In the genomic region with DNA sequence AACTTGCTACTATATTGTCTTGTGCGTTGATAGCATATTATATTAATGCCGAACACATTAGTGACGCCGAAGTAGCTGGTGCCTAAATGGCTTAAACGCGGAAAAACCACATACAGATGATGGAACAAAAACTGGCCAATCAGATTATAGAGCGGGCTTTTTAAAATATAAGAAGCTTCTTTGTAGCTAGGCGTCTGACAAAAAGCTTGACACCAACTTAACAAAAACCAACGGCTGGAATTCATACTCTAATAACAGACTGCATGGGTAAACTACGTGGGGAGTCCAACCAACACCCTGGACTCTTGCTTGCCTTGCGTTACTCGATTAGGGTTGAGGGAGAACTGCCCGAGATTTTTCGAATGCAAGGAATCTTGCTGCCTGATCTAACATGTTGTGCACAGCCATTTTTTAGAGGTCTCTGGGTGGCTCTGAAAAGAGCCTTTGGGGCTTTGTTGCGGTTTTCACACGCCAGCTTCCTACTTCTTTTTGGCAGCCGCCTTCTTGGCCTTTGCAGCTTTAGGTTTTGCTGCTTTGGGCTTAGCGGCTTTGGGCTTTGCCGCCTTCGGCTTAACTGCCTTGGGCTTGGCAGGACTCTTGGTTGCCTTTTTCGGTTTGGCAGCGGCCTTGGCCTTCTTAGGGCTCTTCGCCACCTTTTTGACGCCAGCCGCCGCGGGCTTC, we compare ENCODE assay signal across 8 cellular contexts. TPM values are rescaled to one million over a fixed set of nuclear protein-coding genes. Genes with fewer than 3 reads are reported as not detected.
DNase-seq lines count a peak whose midpoint lies in the region; ATAC-seq and TF ChIP-seq lines count a peak whose summit lies in the region.

No MANE protein-coding gene starts in this region.

- H3K9ac ChIP-seq in HUES48 (ENCODE audit: low read depth, low read length) (peak overlapping the region; percentile 100), iPS-18a (ENCODE audit: low read length) (peak overlapping the region; percentile 99)

- H3K27me3 ChIP-seq in HUES48 (ENCODE audit: control insufficient read depth, insufficient read depth, low read length) = no peaks in the 10 kb centered on the region
- no peaks in the 10 kb centered on the region for H3K27me3 ChIP-seq in iPS-18a (ENCODE audit: control insufficient read depth, insufficient read depth, low read length)
- H3K27me3 ChIP-seq in spleen (replicated peaks in 1 of 7) = peaks cover 0 to 8% (median 0%) of the 10 kb centered on the region in 7 donors

- H3K9me3 ChIP-seq in HUES48 (ENCODE audit: control insufficient read depth, insufficient read depth, low read length) (no peaks in the 10 kb centered on the region), iPS-18a (ENCODE audit: control insufficient read depth, low read depth, low read length) (no peaks in the 10 kb centered on the region), spleen (no peaks in the 10 kb centered on the region)

- TF ChIP-seq POLR2A in spleen (IDR thresholded peaks at IDR 0.05) = peak in 2 of 3 donors; percentile 7 to 24

- H3K4me3 ChIP-seq in HUES48 (ENCODE audit: low read depth, low read length) (peak overlapping the region; percentile 68), astrocyte of the spinal cord (ENCODE audit: low read depth, low read length) (peak overlapping the region; percentile 74), iPS-18a (ENCODE audit: low read length) (peak overlapping the region; percentile 90), spleen (peak overlapping the region; percentile 43 to 75 (median 52))

- peak; percentile 76 to 86 (median 79) for DNase-seq in NCI-H1417 (lab: John Stamatoyannopoulos, UW)
- no peak for DNase-seq in NCI-H1417 treated with DMSO at 0.1 percent for 48 hours (lab: John Stamatoyannopoulos, UW)
- DNase-seq in RWPE1 (ENCODE audit: low spot score) = peak; percentile 81
- peak; percentile 87 for DNase-seq in astrocyte of the spinal cord (ENCODE audit: low read depth, low spot score)
- no peak for DNase-seq in spleen

- H3K27ac ChIP-seq in HUES48 (ENCODE audit: low read depth, low read length) (peak overlapping the region; percentile 98), RWPE1 (peak overlapping the region; percentile 95), iPS-18a (ENCODE audit: low read length) (peak overlapping the region; percentile 84), spleen (peak overlapping the region; percentile 77 to 92 (median 89))

- H3K36me3 ChIP-seq in HUES48 (ENCODE audit: control insufficient read depth, insufficient read depth, low read length) = no peaks in the 10 kb centered on the region
- no peaks in the 10 kb centered on the region for H3K36me3 ChIP-seq in iPS-18a (ENCODE audit: control insufficient read depth, low read depth, low read length)
- H3K36me3 ChIP-seq in spleen = no peaks in the 10 kb centered on the region

- H3K4me1 ChIP-seq in HUES48 (ENCODE audit: control insufficient read depth, insufficient read depth, low read length) = peaks cover 29% of the 10 kb centered on the region
- peaks cover 10% of the 10 kb centered on the region for H3K4me1 ChIP-seq in iPS-18a (ENCODE audit: control insufficient read depth, low read depth, low read length)
- peaks cover 7 to 48% (median 38%) of the 10 kb centered on the region in 6 donors for H3K4me1 ChIP-seq in spleen

- ATAC-seq in GM19328 (IDR thresholded peaks at IDR 0.05; ENCODE audit: unreplicated experiment) = no peak

- POLR2A ChIA-PET in RWPE1 (lab: Yijun Ruan, JAX; ENCODE audit: low non-redundant PET) = interaction anchor here (0.5 to 5.5 kb wide), 7 partner anchors 10 to 1841 kb away, joined by 3 to 84 read pairs (median 4); a partner anchor contains a TSS

- TF ChIP-seq CTCF in RWPE1 (conservative IDR thresholded peaks at IDR 0.05; ENCODE audit: low read depth) (no peak), astrocyte of the spinal cord (IDR thresholded peaks at IDR 0.05; ENCODE audit: low read depth, low read length) (no peak), spleen (IDR thresholded peaks at IDR 0.05 in 8 of 11, conservative IDR thresholded peaks at IDR 0.05 in 3 of 11) (no peak)

- WGBS in spleen, 5 donors = 0 to 1% (median 1%) methylated on average over 27 of the region's 27 CpGs

- CTCF ChIA-PET in RWPE1 (lab: Yijun Ruan, JAX) = interaction anchor here (0.7 kb wide), 2 partner anchors 30 to 1669 kb away, joined by 3 to 4 read pairs; no protein-coding TSS in a partner anchor

- in situ Hi-C loops in astrocyte of the spinal cord (cut with HindIII; ENCODE audit: low sequenced_read_pairs) = no loop called here

- intact Hi-C loops in spleen (cut with DNase I; ENCODE audit: low total_unique reads) = loop anchor here (5.0 kb wide), 1 partner anchor 34 kb away; a partner anchor contains a TSS

RNA-seq across cellular contexts. Expression of a gene that starts 45.7 kb away (rescaled TPM):
- not detected for total RNA-seq in spleen
- not detected for polyA plus RNA-seq in spleen

Comparison
In these comparisons a context has a peak if more than half of its experiments do, and no peak if none do; other contexts are left out.
1. DNase-seq: peak in NCI-H1417 (3 of 3), RWPE1 (single experiment) and astrocyte of the spinal cord (single experiment); none in NCI-H1417 treated with DMSO at 0.1 percent for 48 hours (single experiment) and spleen (single experiment).
2. Peak in every context shown above with its lines, with median percentiles within 50 percentile points of each other: H3K27ac ChIP-seq and H3K4me3 ChIP-seq.